17 cellular contexts compared by ENCODE assay signal in the genomic region with DNA sequence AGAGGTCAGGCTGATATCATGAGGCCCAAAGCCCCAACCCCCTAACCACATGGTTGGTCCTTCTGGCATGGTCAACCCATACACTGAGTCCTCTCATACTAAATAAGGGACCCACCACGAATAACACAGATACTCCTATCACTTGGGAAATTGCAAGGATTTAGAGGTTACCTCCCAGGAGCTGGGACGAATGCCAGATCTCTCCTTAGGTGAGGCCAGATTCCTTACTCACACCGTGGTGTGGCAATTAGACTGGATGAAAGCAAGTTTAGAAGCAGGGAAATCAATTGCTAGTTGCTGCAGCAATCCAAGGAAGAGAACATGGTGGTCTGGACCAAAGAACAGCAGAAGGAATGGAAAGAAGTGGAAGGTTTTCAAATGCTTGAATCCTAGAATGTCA.
DNase-seq lines count a peak whose midpoint lies in the region; ATAC-seq, FAIRE-seq and TF ChIP-seq lines count a peak whose summit lies in the region.
"Had no signal": no experiment of that assay in that cellular context is flagged by ENCODE, and none has a peak within 500 bp of the region (broad histone marks: within the 10 kb centered on the region; RNA-seq: fewer than 3 reads in every experiment).

No MANE protein-coding gene starts in this region.

- no peak for TF ChIP-seq EP300 in K562 (IDR thresholded peaks at IDR 0.05; ENCODE audit: low read length)

- H4K20me1 ChIP-seq in K562 (replicated peaks; ENCODE audit: control insufficient read depth, insufficient read depth, low read length) = no peaks in the 10 kb centered on the region

- no peak overlapping the region for H3K9ac ChIP-seq in K562 (ENCODE audit: insufficient read depth in 1 of 2, low read depth in 2 of 2, low read length in 2 of 2)

- peaks cover 21% of the 10 kb centered on the region for H3K36me3 Mint-ChIP-seq in activated CD8-positive, alpha-beta memory T cell treated with anti-CD3 and anti-CD28 coated beads, Interleukin-2, amount 10 ng/mL, durations not matched to agents 7 days and 5 days

- H3K4me1 ChIP-seq in HEK293 (ENCODE audit: control insufficient read depth, insufficient read depth, low read length) (no peaks in the 10 kb centered on the region), K562 (replicated peaks in 1 of 2; ENCODE audit: control insufficient read depth in 2 of 2, insufficient read depth in 2 of 2, low read length in 2 of 2) (peaks cover 26 to 27% of the 10 kb centered on the region in 2 experiments), prostate gland (replicated peaks) (no peaks in the 10 kb centered on the region)

- CTCF ChIA-PET in activated CD8-positive, alpha-beta memory T cell treated with anti-CD3 and anti-CD28 coated beads, Interleukin-2, amount 10 ng/mL, durations not matched to agents 7 days and 5 days (lab: Charles Lee) = interaction anchor here (0.8 to 6.6 kb wide), 9 partner anchors 13 to 267 kb away, joined by 3 to 47 read pairs (median 7); partner anchors contain the start of gene MR1
- CTCF ChIA-PET in HEK293 (lab: Yijun Ruan, JAX) (interaction anchor here (0.9 to 1.1 kb wide), 2 partner anchors 267 to 286 kb away, joined by 3 to 4 read pairs; no protein-coding TSS in a partner anchor), K562 (lab: Yijun Ruan, JAX; ENCODE audit: low intra/inter-chr PET ratio) (no interaction called here)

- H3K36me3 ChIP-seq in HEK293 (ENCODE audit: control insufficient read depth in 2 of 2, insufficient read depth in 1 of 2, low read length in 2 of 2) (no peaks in the 10 kb centered on the region), K562 (ENCODE audit: control insufficient read depth, insufficient read depth, low read length) (no peaks in the 10 kb centered on the region), prostate gland (no peaks in the 10 kb centered on the region)

- no peak overlapping the region for H3K4me3 Mint-ChIP-seq in activated CD8-positive, alpha-beta memory T cell treated with anti-CD3 and anti-CD28 coated beads, Interleukin-2, amount 10 ng/mL, durations not matched to agents 7 days and 5 days

- no peak for ATAC-seq in activated CD8-positive, alpha-beta memory T cell treated with anti-CD3 and anti-CD28 coated beads, Interleukin-2, amount 10 ng/mL, durations not matched to agents 7 days and 5 days
- no peak for ATAC-seq in K562
- peak; percentile 12 for ATAC-seq in omental fat pad (ENCODE audit: low FRiP score)

- no peak for DNase-seq in activated CD8-positive, alpha-beta memory T cell treated with anti-CD3 and anti-CD28 coated beads, Interleukin-2, amount 10 ng/mL, durations not matched to agents 7 days and 5 days
- no peak for DNase-seq in activated CD8-positive, alpha-beta memory T cell treated with anti-CD3 and anti-CD28 coated beads, Interleukin-2, amount 50 U/mL, for 48 hours
- DNase-seq in K562 (ENCODE audit: extremely low read depth in 1 of 4, low spot score in 3 of 4) (no peak), omental fat pad (ENCODE audit: low spot score) (no peak), prostate gland (ENCODE audit: low spot score) (no peak), HuH-7.5 (ENCODE audit: low spot score) (no peak), HK-2 (ENCODE audit: unreplicated experiment) (no peak)
- DNase-seq: ACHN; activated CD4-positive, CD25-positive, alpha-beta regulatory T cell; amniotic stem cell; COR-L47; Kasumi-1; NCI-H1417; NCI-H2171 treated with DMSO at 0.1 percent for 48 hours; retina had no signal

- H3K4me1 Mint-ChIP-seq in activated CD8-positive, alpha-beta memory T cell treated with anti-CD3 and anti-CD28 coated beads, Interleukin-2, amount 10 ng/mL, durations not matched to agents 7 days and 5 days = peaks cover 64% of the 10 kb centered on the region

- H2AFZ ChIP-seq in K562 (ENCODE audit: low read depth, low read length) = no peak overlapping the region

- H3K9me3 Mint-ChIP-seq in activated CD8-positive, alpha-beta memory T cell treated with anti-CD3 and anti-CD28 coated beads, Interleukin-2, amount 10 ng/mL, durations not matched to agents 7 days and 5 days (ENCODE audit: low read depth) = no peaks in the 10 kb centered on the region

- H3K9me1 ChIP-seq in K562 (ENCODE audit: control insufficient read depth, insufficient read depth, low read length) = no peaks in the 10 kb centered on the region

- H3K9me3 ChIP-seq in HEK293 (ENCODE audit: control insufficient read depth, insufficient read depth, low read depth, low read length) (no peaks in the 10 kb centered on the region), K562 (replicated peaks; ENCODE audit: control insufficient read depth, insufficient read depth, low read depth, low read length) (no peaks in the 10 kb centered on the region), prostate gland (no peaks in the 10 kb centered on the region)

- no peak for TF ChIP-seq POLR2A in K562 (conservative IDR thresholded peaks at IDR 0.05)
- no peak for TF ChIP-seq POLR2A in prostate gland (IDR thresholded peaks at IDR 0.05)

- FAIRE-seq in K562 (lab: Jason Lieb, UNC) = no peak
- FAIRE-seq: frontal cortex had no signal

- TF ChIP-seq RAD21 in K562 (CRISPR knock-in tag; conservative IDR thresholded peaks at IDR 0.05 in 1 of 2, IDR thresholded peaks at IDR 0.05 in 1 of 2) = no peak

- H3K27me3 Mint-ChIP-seq in activated CD8-positive, alpha-beta memory T cell treated with anti-CD3 and anti-CD28 coated beads, Interleukin-2, amount 10 ng/mL, durations not matched to agents 7 days and 5 days = peaks cover 10% of the 10 kb centered on the region

- no peak overlapping the region for H3K4me2 ChIP-seq in K562 (ENCODE audit: insufficient read depth, low read length)

- H3K27ac Mint-ChIP-seq in activated CD8-positive, alpha-beta memory T cell treated with anti-CD3 and anti-CD28 coated beads, Interleukin-2, amount 10 ng/mL, durations not matched to agents 7 days and 5 days = peak overlapping the region; percentile 34

- TF ChIP-seq CTCF in HEK293 (tag by site-specific recombination; IDR thresholded peaks at IDR 0.05) (no peak), K562 (IDR thresholded peaks at IDR 0.05 in 2 of 3, conservative IDR thresholded peaks at IDR 0.05 in 1 of 3; ENCODE audit: insufficient read depth in 2 of 3, low read depth in 1 of 3, low read length in 3 of 3) (no peak), omental fat pad (IDR thresholded peaks at IDR 0.05) (no peak), prostate gland (IDR thresholded peaks at IDR 0.05) (no peak)

- BruUV-seq in K562 (replicated peaks; lab: Mats Ljungman, UMichigan) = no TSS peak

- H3K4me3 ChIP-seq in HEK293 (ENCODE audit: low read depth, low read length) (no peak overlapping the region), K562 (no peak overlapping the region), prostate gland (no peak overlapping the region)

- 18% methylated on average over 3 of the region's 3 CpGs for WGBS in K562 (ENCODE audit: insufficient coverage, low coverage, missing lambda C conversion rate)
- WGBS in prostate gland = 64% methylated on average over 3 of the region's 3 CpGs

- intact Hi-C loops in K562 (cut with micrococcal nuclease) (no loop called here), prostate gland (cut with DNase I) (no loop called here)

- in situ Hi-C loops in K562 (cut with MboI) = no loop called here

- H3K27ac ChIP-seq in HEK293 (ENCODE audit: extremely low read depth, low read depth, low read length) (no peak overlapping the region), K562 (ENCODE audit: extremely low read depth, low read depth, low read length) (no peak overlapping the region), prostate gland (no peak overlapping the region)

- H3K27me3 ChIP-seq in K562 (ENCODE audit: control insufficient read depth in 2 of 2, insufficient read depth in 2 of 2, low read length in 2 of 2) (no peaks in the 10 kb centered on the region), prostate gland (replicated peaks; ENCODE audit: insufficient read depth) (no peaks in the 10 kb centered on the region)

- POLR2A ChIA-PET in HEK293 (lab: Yijun Ruan, JAX) (interaction anchor here (1.2 kb wide), 1 partner anchor 60 kb away, joined by 4 read pairs; the partner anchor contains the start of gene IER5), K562 (lab: Yijun Ruan, JAX) (interaction anchor here (0.7 to 2.6 kb wide), 3 partner anchors 13 to 267 kb away, joined by 3 to 14 read pairs (median 3); partner anchors contain the start of gene IER5)

- no peaks in the 10 kb centered on the region for H3K79me2 ChIP-seq in K562 (ENCODE audit: control insufficient read depth, insufficient read depth, low read length)

TF ChIP-seq in HEK293, 187 proteins besides CTCF, POLR2A, EP300 and RAD21:
- TF ChIP-seq GLIS1 (tag by site-specific recombination; IDR thresholded peaks at IDR 0.05) (peak; percentile 66), REPIN1 (tag by site-specific recombination; IDR thresholded peaks at IDR 0.05; ENCODE audit: low read depth) (no peak)

TF ChIP-seq in K562, 482 proteins besides CTCF, POLR2A, EP300 and RAD21:
- TF ChIP-seq TFE3 (CRISPR knock-in tag; IDR thresholded peaks at IDR 0.05) (no peak), NFIC (IDR thresholded peaks at IDR 0.05) (0 out of 2 replicates have a peak, but pooled peaks have one; percentile 11)
